ENCODE assay signal across 1 cellular context in genomic region chr7:75534727-75535307, GRCh38.
A peak's percentile ranks its signal among the peaks of the same experiment; 100 is the strongest.
TF ChIP-seq lines count a peak whose summit lies in the region.

No MANE protein-coding gene starts in this region.

TF ChIP-seq in HEK293, 187 proteins besides CTCF, POLR2A, EP300 and RAD21 (continued from another document):
- TF ChIP-seq ZNF549 (tag by site-specific recombination; IDR thresholded peaks at IDR 0.05) (no peak), ZNF394 (tag by site-specific recombination; IDR thresholded peaks at IDR 0.05; ENCODE audit: borderline replicate concordance) (peak; percentile 64; the same call in 1 of the 2 replicates), ZNF335 (tag by site-specific recombination; conservative IDR thresholded peaks at IDR 0.05) (no peak), HOXD13 (CRISPR knock-in tag; IDR thresholded peaks at IDR 0.05; ENCODE audit: borderline replicate concordance) (no peak)
